In the genomic region with DNA sequence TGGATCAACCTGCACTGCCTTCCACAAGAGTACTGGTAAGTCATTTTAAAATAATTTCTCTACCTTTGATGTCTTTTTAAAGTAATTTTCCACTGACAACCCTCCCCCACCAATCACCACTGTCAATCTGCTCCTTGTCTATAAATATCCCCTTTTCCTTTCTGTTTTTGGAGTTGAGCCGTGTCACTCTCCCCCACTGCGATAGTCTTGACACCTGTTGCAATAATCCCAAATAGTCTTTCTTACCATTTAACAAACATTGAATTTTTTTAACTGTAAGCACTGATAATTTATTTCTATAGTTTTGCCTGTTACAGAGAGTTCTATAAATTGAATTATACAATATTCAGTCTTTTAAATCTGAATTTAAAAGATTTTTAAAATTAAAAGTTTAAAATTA, we compare ENCODE assay signal across 28 cellular contexts.
"Had no signal": no experiment of that assay in that cellular context is flagged by ENCODE, and none has a peak within 500 bp of the region (broad histone marks: within the 10 kb centered on the region; RNA-seq: fewer than 3 reads in every experiment).

No MANE protein-coding gene starts in this region.

- H3K4me3 ChIP-seq: adrenal gland, body of pancreas, colonic mucosa, heart left ventricle had no signal

- H3K4me1 ChIP-seq: adrenal gland, body of pancreas, colonic mucosa, heart left ventricle had no signal

- H3K27ac ChIP-seq: adrenal gland, body of pancreas, colonic mucosa, heart left ventricle had no signal

- H3K27me3 ChIP-seq: adrenal gland, body of pancreas, colonic mucosa, heart left ventricle had no signal

- H3K36me3 ChIP-seq: adrenal gland, colonic mucosa, heart left ventricle had no signal

- H3K9me3 ChIP-seq: adrenal gland, body of pancreas, colonic mucosa had no signal

- DNase-seq: activated CD4-positive, alpha-beta memory T cell treated with anti-CD3 and anti-CD28 coated beads for 36 hours; activated CD4-positive, alpha-beta T cell treated with anti-CD3 and anti-CD28 coated beads for 36 hours; activated CD4-positive, alpha-beta T cell treated with anti-CD3 and anti-CD28 coated beads, Interleukin-2, amount 10 ng/mL, durations not matched to agents 24 days and 14 days; activated CD4-positive, CD25-positive, alpha-beta regulatory T cell; activated CD4-positive, CD25-positive, alpha-beta regulatory T cell treated with anti-CD3 and anti-CD28 coated beads, Interleukin-2, amount 50 U/mL, for 72 hours; activated CD8-positive, alpha-beta memory T cell treated with anti-CD3 and anti-CD28 coated beads, Interleukin-2, amount 10 ng/mL, durations not matched to agents 7 days and 5 days; activated CD8-positive, alpha-beta memory T cell treated with anti-CD3 and anti-CD28 coated beads, Interleukin-2, amount 50 U/mL, for 4 hours; activated CD8-positive, alpha-beta T cell treated with anti-CD3 and anti-CD28 coated beads, Interleukin-2, amount 10 ng/mL, durations not matched to agents 7 days and 5 days; activated effector memory CD4-positive, alpha-beta T cell treated with anti-CD3 and anti-CD28 coated beads, Interleukin-2, amount 50 U/mL, for 16 hours; activated naive CD4-positive, alpha-beta T cell treated with anti-CD3 and anti-CD28 coated beads for 36 hours; activated naive CD8-positive, alpha-beta T cell treated with anti-CD3 and anti-CD28 coated beads for 36 hours; activated naive CD8-positive, alpha-beta T cell treated with anti-CD3 and anti-CD28 coated beads, Interleukin-2, amount 50 U/mL, for 24 hours; activated T-cell treated with anti-CD3 and anti-CD28 coated beads, Interleukin-2, amount 50 U/mL, for 1 hour; activated T-cell treated with anti-CD3 and anti-CD28 coated beads, Interleukin-2, amount 50 U/mL, for 48 hours; adrenal gland; amygdala; aorta; body of pancreas; central memory CD4-positive, alpha-beta T cell; cerebellar nuclear complex; colonic mucosa; effector CD8-positive, alpha-beta T cell; foreskin fibroblast; glutamatergic neuron; heart left ventricle; T-helper 1 cell; T-helper 17 cell; T1000 had no signal
